9 cellular contexts compared by ENCODE assay signal in genomic region chr10:69086131-69086530, GRCh38. TPM values are rescaled to one million over a fixed set of nuclear protein-coding genes. Genes with fewer than 3 reads are reported as not detected.
DNase-seq lines count a peak whose midpoint lies in the region; ATAC-seq, FAIRE-seq and TF ChIP-seq lines count a peak whose summit lies in the region.
"Had no signal": no experiment of that assay in that cellular context is flagged by ENCODE, and none has a peak within 500 bp of the region (broad histone marks: within the 10 kb centered on the region; RNA-seq: fewer than 3 reads in every experiment).

No MANE protein-coding gene starts in this region.

- H3K27me3 Mint-ChIP-seq in astrocyte (ENCODE audit: low read depth, unreplicated experiment), result peaks cover 3% of the 10 kb centered on the region

- no peak for TF ChIP-seq RAD21 in A549 (conservative IDR thresholded peaks at IDR 0.05 in 1 of 2, IDR thresholded peaks at IDR 0.05 in 1 of 2)

- no peaks in the 10 kb centered on the region for H3K9me3 ChIP-seq in A549
- no peaks in the 10 kb centered on the region for H3K9me3 ChIP-seq in astrocyte (ENCODE audit: insufficient read depth, low read depth, low read length)

- POLR2A ChIA-PET in A549 (lab: Yijun Ruan, JAX), result no interaction called here

- no peak for TF ChIP-seq CTCF in A549 (IDR thresholded peaks at IDR 0.05)
- TF ChIP-seq CTCF in astrocyte (IDR thresholded peaks at IDR 0.05; ENCODE audit: insufficient read depth, low read depth, low read length), result no peak

- ATAC-seq in A549 (no peak), HG02840 (IDR thresholded peaks at IDR 0.05; ENCODE audit: low FRiP score, unreplicated experiment) (no peak), GM21529 (IDR thresholded peaks at IDR 0.05; ENCODE audit: unreplicated experiment) (no peak)

- H3K27ac ChIP-seq in A549, result peak overlapping the region; percentile 37 to 46; a peak in 2 of 6 replicates
- H3K27ac ChIP-seq in astrocyte (ENCODE audit: low read depth, low read length), result no peak overlapping the region

- no peak for TF ChIP-seq POLR2A in A549 (IDR thresholded peaks at IDR 0.05; ENCODE audit: low read length)

- H3K4me2 ChIP-seq in A549, result 0 out of 3 replicates have a peak overlapping the region, but pooled peaks have one; percentile 11
- peak overlapping the region; percentile 30 for H3K4me2 ChIP-seq in astrocyte (ENCODE audit: low read length)

- TF ChIP-seq EP300 in A549 (IDR thresholded peaks at IDR 0.05), result no peak

- H4K20me1 ChIP-seq in astrocyte (ENCODE audit: insufficient read depth, low read length), result no peaks in the 10 kb centered on the region

- DNase-seq in A549 (ENCODE audit: low read depth in 1 of 2, low spot score in 1 of 2) (no peak), KBM-7 (peak; percentile 65), astrocyte (ENCODE audit: low read depth) (no peak), lung microvascular endothelial cell (ENCODE audit: low read depth in 2 of 2) (peak; percentile 37 to 80), amniotic stem cell (lab: John Stamatoyannopoulos, UW) (no peak)
- DNase-seq in activated CD4-positive, CD25-positive, alpha-beta regulatory T cell treated with anti-CD3 and anti-CD28 coated beads, Interleukin-2, amount 50 U/mL, for 72 hours, result no peak
- DNase-seq: DMS153 had no signal

- H3K4me1 ChIP-seq in A549, result peaks cover 5% of the 10 kb centered on the region; the same call in 1 of the 3 replicates
- peaks cover 7% of the 10 kb centered on the region for H3K4me1 ChIP-seq in astrocyte (ENCODE audit: insufficient read depth, low read length)

- no peak overlapping the region for H3K9ac ChIP-seq in astrocyte (ENCODE audit: low read length)

- H3K36me3 Mint-ChIP-seq in astrocyte (ENCODE audit: low read depth, unreplicated experiment), result no peaks in the 10 kb centered on the region

- H3K27ac Mint-ChIP-seq in astrocyte (ENCODE audit: unreplicated experiment), result no peak overlapping the region

- CTCF ChIA-PET in A549 (lab: Yijun Ruan, JAX), result interaction anchor here (1.3 kb wide), 1 partner anchor 8 kb away, joined by 5 read pairs; no protein-coding TSS in a partner anchor

- no peaks in the 10 kb centered on the region for H3K27me3 ChIP-seq in astrocyte (ENCODE audit: insufficient read depth, low read length)

- in situ Hi-C loops in KBM-7 (cut with MboI; ENCODE audit: low pct_unique_long_range_greater_than_20kb, low sequenced_read_pairs), result no loop called here

- no peak overlapping the region for H3K4me3 Mint-ChIP-seq in astrocyte (ENCODE audit: unreplicated experiment)

- no peaks in the 10 kb centered on the region for H3K9me3 Mint-ChIP-seq in astrocyte (ENCODE audit: unreplicated experiment)

- H2AFZ ChIP-seq in astrocyte (ENCODE audit: low read depth, low read length), result peak overlapping the region; percentile 77

- H3K4me1 Mint-ChIP-seq in astrocyte (ENCODE audit: low read depth, unreplicated experiment), result no peaks in the 10 kb centered on the region

- H3K36me3 ChIP-seq in astrocyte (ENCODE audit: insufficient read depth, low read length), result no peaks in the 10 kb centered on the region

- H3K4me3 ChIP-seq in A549 (no peak overlapping the region), astrocyte (ENCODE audit: insufficient read depth, low read depth, low read length) (no peak overlapping the region)

- WGBS in A549 (ENCODE audit: missing lambda C conversion rate), result 79% methylated on average over 7 of the region's 7 CpGs

- H3K79me2 ChIP-seq in astrocyte (ENCODE audit: insufficient read depth, low read length), result peaks cover 13% of the 10 kb centered on the region

- FAIRE-seq in A549 (lab: Jason Lieb, UNC) (no peak), astrocyte (lab: Jason Lieb, UNC) (no peak)

TF ChIP-seq in A549, 52 proteins besides CTCF, POLR2A, EP300 and RAD21:
- TF ChIP-seq, protein P1, sequence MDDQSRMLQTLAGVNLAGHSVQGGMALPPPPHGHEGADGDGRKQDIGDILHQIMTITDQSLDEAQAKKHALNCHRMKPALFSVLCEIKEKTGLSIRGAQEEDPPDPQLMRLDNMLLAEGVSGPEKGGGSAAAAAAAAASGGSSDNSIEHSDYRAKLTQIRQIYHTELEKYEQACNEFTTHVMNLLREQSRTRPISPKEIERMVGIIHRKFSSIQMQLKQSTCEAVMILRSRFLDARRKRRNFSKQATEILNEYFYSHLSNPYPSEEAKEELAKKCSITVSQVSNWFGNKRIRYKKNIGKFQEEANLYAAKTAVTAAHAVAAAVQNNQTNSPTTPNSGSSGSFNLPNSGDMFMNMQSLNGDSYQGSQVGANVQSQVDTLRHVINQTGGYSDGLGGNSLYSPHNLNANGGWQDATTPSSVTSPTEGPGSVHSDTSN (IDR thresholded peaks at IDR 0.05), result no peak
- TF ChIP-seq ZNF302 (CRISPR knock-in tag; IDR thresholded peaks at IDR 0.05) (no peak), NFE2L2 (conservative IDR thresholded peaks at IDR 0.05; ENCODE audit: low read length) (no peak), PHF8 (IDR thresholded peaks at IDR 0.05; ENCODE audit: borderline replicate concordance, low read depth) (no peak), MAFK (IDR thresholded peaks at IDR 0.05; ENCODE audit: partially characterized antibody) (no peak), E2F6 (IDR thresholded peaks at IDR 0.05; ENCODE audit: borderline replicate concordance, low read depth) (no peak), JUN (IDR thresholded peaks at IDR 0.05) (no peak), CBX8 (IDR thresholded peaks at IDR 0.05) (no peak), KDM5A (IDR thresholded peaks at IDR 0.05) (no peak)
- TF ChIP-seq, protein P2, sequence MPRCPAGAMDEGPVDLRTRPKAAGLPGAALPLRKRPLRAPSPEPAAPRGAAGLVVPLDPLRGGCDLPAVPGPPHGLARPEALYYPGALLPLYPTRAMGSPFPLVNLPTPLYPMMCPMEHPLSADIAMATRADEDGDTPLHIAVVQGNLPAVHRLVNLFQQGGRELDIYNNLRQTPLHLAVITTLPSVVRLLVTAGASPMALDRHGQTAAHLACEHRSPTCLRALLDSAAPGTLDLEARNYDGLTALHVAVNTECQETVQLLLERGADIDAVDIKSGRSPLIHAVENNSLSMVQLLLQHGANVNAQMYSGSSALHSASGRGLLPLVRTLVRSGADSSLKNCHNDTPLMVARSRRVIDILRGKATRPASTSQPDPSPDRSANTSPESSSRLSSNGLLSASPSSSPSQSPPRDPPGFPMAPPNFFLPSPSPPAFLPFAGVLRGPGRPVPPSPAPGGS (IDR thresholded peaks at IDR 0.05), result no peak
- TF ChIP-seq, protein P3, sequence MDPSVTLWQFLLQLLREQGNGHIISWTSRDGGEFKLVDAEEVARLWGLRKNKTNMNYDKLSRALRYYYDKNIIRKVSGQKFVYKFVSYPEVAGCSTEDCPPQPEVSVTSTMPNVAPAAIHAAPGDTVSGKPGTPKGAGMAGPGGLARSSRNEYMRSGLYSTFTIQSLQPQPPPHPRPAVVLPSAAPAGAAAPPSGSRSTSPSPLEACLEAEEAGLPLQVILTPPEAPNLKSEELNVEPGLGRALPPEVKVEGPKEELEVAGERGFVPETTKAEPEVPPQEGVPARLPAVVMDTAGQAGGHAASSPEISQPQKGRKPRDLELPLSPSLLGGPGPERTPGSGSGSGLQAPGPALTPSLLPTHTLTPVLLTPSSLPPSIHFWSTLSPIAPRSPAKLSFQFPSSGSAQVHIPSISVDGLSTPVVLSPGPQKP (IDR thresholded peaks at IDR 0.05; ENCODE audit: low read depth, low read length), result no peak

RNA-seq across cellular contexts. Expression of gene SRGN, which starts 1.8 kb away (rescaled TPM):
- 88.7 TPM in 2 replicates for polyA plus RNA-seq in A549 (2011; rRNA removed)
- polyA plus RNA-seq in A549 (2012; cell fraction: cytosol; rRNA removed), result 27.8 and 28.8 TPM in 2 replicates
- 10.4 and 19.6 TPM in 2 replicates for polyA plus RNA-seq in A549 (2012; cell fraction: nucleus; rRNA removed)
- 50.5 to 59.3 TPM (median 51.9 TPM) in 3 replicates for polyA plus RNA-seq in A549 (2017; fragmentation: RNase III; extraction: RNeasy Plus Mini Kit Qiagen cat#74134 plus additional on column Dnase treatment)
- 38.1 and 40.6 TPM in 2 replicates for polyA minus RNA-seq in A549 (2011; rRNA and poly(A)+ RNA removed)
- total RNA-seq in astrocyte, result 0.30 TPM in 1 of 2 replicates, not detected in the other
- 227 and 408 TPM in 2 replicates for total RNA-seq in lung microvascular endothelial cell

RNA-seq across cellular contexts. Expression of gene VPS26A, which starts 37.8 kb away (rescaled TPM):
- polyA plus RNA-seq in A549 (2011; rRNA removed), result 35.0 and 52.6 TPM in 2 replicates
- polyA plus RNA-seq in A549 (2012; cell fraction: cytosol; rRNA removed), result 9.4 and 9.7 TPM in 2 replicates
- polyA plus RNA-seq in A549 (2012; cell fraction: nucleus; rRNA removed), result 2.0 and 3.5 TPM in 2 replicates
- polyA plus RNA-seq in A549 (2017; fragmentation: RNase III; extraction: RNeasy Plus Mini Kit Qiagen cat#74134 plus additional on column Dnase treatment), result 62.5 to 62.6 TPM (median 62.6 TPM) in 3 replicates
- polyA minus RNA-seq in A549 (2011; rRNA and poly(A)+ RNA removed), result 3.8 and 4.1 TPM in 2 replicates
- 51.8 and 61.6 TPM in 2 replicates for total RNA-seq in astrocyte
- 24.6 and 29.0 TPM in 2 replicates for total RNA-seq in lung microvascular endothelial cell

Comparison
In these comparisons a context has a peak if more than half of its experiments do, and no peak if none do; other contexts are left out.
1. DNase-seq: peak in KBM-7 (single experiment) and lung microvascular endothelial cell (2 of 2); none in A549 (0 of 2), astrocyte (single experiment), amniotic stem cell (single experiment) and activated CD4-positive, CD25-positive, alpha-beta regulatory T cell treated with anti-CD3 and anti-CD28 coated beads, Interleukin-2, amount 50 U/mL, for 72 hours (single experiment).
2. RNA of gene SRGN, which starts 1.8 kb away (total RNA-seq): 227 to 408 TPM in lung microvascular endothelial cell; 0.30 TPM in astrocyte; every median in the first group is over 100 times any median in the second.